In genomic region chr1:241590734-241591133, GRCh38 we compare ENCODE assay signal across 25 cellular contexts. TPM values are rescaled to one million over a fixed set of nuclear protein-coding genes. Genes with fewer than 3 reads are reported as not detected.
DNase-seq lines count a peak whose midpoint lies in the region; ATAC-seq and TF ChIP-seq lines count a peak whose summit lies in the region.
"Had no signal": no experiment of that assay in that cellular context is flagged by ENCODE, and none has a peak within 500 bp of the region (broad histone marks: within the 10 kb centered on the region; RNA-seq: fewer than 3 reads in every experiment).

No MANE protein-coding gene starts in this region.

- H3K4me1 Mint-ChIP-seq in stimulated activated naive CD8-positive, alpha-beta T cell treated with anti-CD3 and anti-CD28 coated beads, Interleukin-15, Interleukin-2, amounts not matched to agents 100 ng/mL and 50 ng/mL, for 24 hours (ENCODE audit: low read depth): peaks cover 31% of the 10 kb centered on the region
- H3K4me1 Mint-ChIP-seq in activated naive CD8-positive, alpha-beta T cell treated with anti-CD3 and anti-CD28 coated beads, Interleukin-2, amount 50 U/mL, for 24 hours: peaks cover 25% of the 10 kb centered on the region
- H3K4me1 Mint-ChIP-seq in memory B cell: peaks cover 8% of the 10 kb centered on the region

- ATAC-seq in stimulated activated naive CD8-positive, alpha-beta T cell treated with anti-CD3 and anti-CD28 coated beads, Interleukin-15, Interleukin-2, amounts not matched to agents 100 U/mL and 50 U/mL, for 24 hours: no peak
- no peak for ATAC-seq in activated naive CD8-positive, alpha-beta T cell treated with anti-CD3 and anti-CD28 coated beads, Interleukin-2, amount 50 U/mL, for 24 hours
- ATAC-seq in memory B cell (ENCODE audit: low read depth): no peak
- ATAC-seq: activated CD8-positive, alpha-beta T cell treated with anti-CD3 and anti-CD28 coated beads for 36 hours had no signal

- TF ChIP-seq CTCF in tibial nerve (IDR thresholded peaks at IDR 0.05): no peak

- DNase-seq in stimulated activated naive CD8-positive, alpha-beta T cell treated with anti-CD3 and anti-CD28 coated beads, Interleukin-15, Interleukin-2, amounts not matched to agents 100 U/mL and 50 U/mL, for 24 hours: no peak
- no peak for DNase-seq in activated naive CD8-positive, alpha-beta T cell treated with anti-CD3 and anti-CD28 coated beads, Interleukin-2, amount 50 U/mL, for 24 hours
- DNase-seq in memory B cell (ENCODE audit: low spot score in 2 of 2) (no peak), tibial nerve (ENCODE audit: low spot score in 2 of 2) (no peak), kidney glomerular epithelial cell (lab: John Stamatoyannopoulos, UW) (no peak), GM23248 (no peak), NCI-H510A treated with DMSO at 0.1 percent for 48 hours (lab: John Stamatoyannopoulos, UW) (no peak)
- DNase-seq: activated CD4-positive, CD25-positive, alpha-beta regulatory T cell; activated CD8-positive, alpha-beta T cell treated with anti-CD3 and anti-CD28 coated beads for 36 hours; activated naive CD4-positive, alpha-beta T cell treated with anti-CD3 and anti-CD28 coated beads, Interleukin-2, amount 50 U/mL, for 16 hours; aorta; central memory CD4-positive, alpha-beta T cell; erythroblast; GF-D8; hippocampal formation; KG1; NCI-H1694 treated with DMSO at 0.1 percent for 48 hours; NCI-H82; occipital lobe; Right ventricle myocardium superior; stimulated activated CD4-positive, alpha-beta T cell treated with anti-CD3 and anti-CD28 coated beads, Interleukin-4, amount 100 ng/mL, for 24 hours; stomach; T-helper 9 cell; transverse colon had no signal

- H3K9me3 ChIP-seq in tibial nerve (no peaks in the 10 kb centered on the region), GM23248 (ENCODE audit: low read depth) (no peaks in the 10 kb centered on the region)
- H3K9me3 ChIP-seq: stomach, transverse colon had no signal

- H3K4me3 Mint-ChIP-seq in stimulated activated naive CD8-positive, alpha-beta T cell treated with anti-CD3 and anti-CD28 coated beads, Interleukin-15, Interleukin-2, amounts not matched to agents 100 ng/mL and 50 ng/mL, for 24 hours: no peak overlapping the region
- no peak overlapping the region for H3K4me3 Mint-ChIP-seq in activated naive CD8-positive, alpha-beta T cell treated with anti-CD3 and anti-CD28 coated beads, Interleukin-2, amount 50 U/mL, for 24 hours
- no peak overlapping the region for H3K4me3 Mint-ChIP-seq in memory B cell
- H3K4me3 Mint-ChIP-seq: activated CD8-positive, alpha-beta T cell treated with anti-CD3 and anti-CD28 coated beads for 36 hours had no signal

- TF ChIP-seq POLR2A in tibial nerve (IDR thresholded peaks at IDR 0.05): no peak

- peaks cover 28% of the 10 kb centered on the region for H3K36me3 Mint-ChIP-seq in stimulated activated naive CD8-positive, alpha-beta T cell treated with anti-CD3 and anti-CD28 coated beads, Interleukin-15, Interleukin-2, amounts not matched to agents 100 ng/mL and 50 ng/mL, for 24 hours (ENCODE audit: low read depth)
- H3K36me3 Mint-ChIP-seq in activated naive CD8-positive, alpha-beta T cell treated with anti-CD3 and anti-CD28 coated beads, Interleukin-2, amount 50 U/mL, for 24 hours (ENCODE audit: low read depth): peaks cover 8% of the 10 kb centered on the region
- peaks cover 48% of the 10 kb centered on the region for H3K36me3 Mint-ChIP-seq in memory B cell

- H3K4me1 ChIP-seq in tibial nerve (no peaks in the 10 kb centered on the region), GM23248 (ENCODE audit: insufficient read depth) (peaks cover 23% of the 10 kb centered on the region)
- H3K4me1 ChIP-seq: stomach had no signal

- in situ Hi-C loops in GM23248 (cut with MboI): no loop called here

- TF ChIP-seq EP300 in tibial nerve (IDR thresholded peaks at IDR 0.05): no peak

- no peaks in the 10 kb centered on the region for H3K79me2 ChIP-seq in GM23248 (ENCODE audit: insufficient read depth)

- H3K4me3 ChIP-seq in tibial nerve: no peak overlapping the region
- no peak overlapping the region for H3K4me3 ChIP-seq in GM23248
- H3K4me3 ChIP-seq: stomach, transverse colon had no signal

- peak overlapping the region; percentile 15 for H3K27ac Mint-ChIP-seq in stimulated activated naive CD8-positive, alpha-beta T cell treated with anti-CD3 and anti-CD28 coated beads, Interleukin-15, Interleukin-2, amounts not matched to agents 100 ng/mL and 50 ng/mL, for 24 hours
- H3K27ac Mint-ChIP-seq in activated naive CD8-positive, alpha-beta T cell treated with anti-CD3 and anti-CD28 coated beads, Interleukin-2, amount 50 U/mL, for 24 hours: peak overlapping the region; percentile 4
- H3K27ac Mint-ChIP-seq in memory B cell: peak overlapping the region; percentile 84
- H3K27ac Mint-ChIP-seq: activated CD8-positive, alpha-beta T cell treated with anti-CD3 and anti-CD28 coated beads for 36 hours had no signal

- H3F3A ChIP-seq in GM23248 (ENCODE audit: insufficient read depth): peaks cover 22% of the 10 kb centered on the region

- no peak overlapping the region for H3K4me2 ChIP-seq in GM23248 (ENCODE audit: unreplicated experiment)

- no peak overlapping the region for H3K9ac ChIP-seq in GM23248

- H3K27me3 ChIP-seq in tibial nerve (no peaks in the 10 kb centered on the region), GM23248 (replicated peaks; ENCODE audit: insufficient read depth) (no peaks in the 10 kb centered on the region)
- H3K27me3 ChIP-seq: stomach, transverse colon had no signal

- H3K36me3 ChIP-seq in tibial nerve: peaks cover 0 to 28% (median 0%) of the 10 kb centered on the region in 3 donors
- H3K36me3 ChIP-seq in GM23248 (ENCODE audit: low read depth): no peaks in the 10 kb centered on the region

- H3K27ac ChIP-seq in tibial nerve (no peak overlapping the region), GM23248 (no peak overlapping the region)
- H3K27ac ChIP-seq: stomach, transverse colon had no signal

- H4K20me1 ChIP-seq in GM23248 (ENCODE audit: insufficient read depth): no peaks in the 10 kb centered on the region

- H3K9me2 ChIP-seq in GM23248 (ENCODE audit: insufficient read depth): no peaks in the 10 kb centered on the region

- H3K9me3 Mint-ChIP-seq in stimulated activated naive CD8-positive, alpha-beta T cell treated with anti-CD3 and anti-CD28 coated beads, Interleukin-15, Interleukin-2, amounts not matched to agents 100 ng/mL and 50 ng/mL, for 24 hours: no peaks in the 10 kb centered on the region
- no peaks in the 10 kb centered on the region for H3K9me3 Mint-ChIP-seq in activated naive CD8-positive, alpha-beta T cell treated with anti-CD3 and anti-CD28 coated beads, Interleukin-2, amount 50 U/mL, for 24 hours
- H3K9me3 Mint-ChIP-seq in memory B cell: no peaks in the 10 kb centered on the region
- H3K9me3 Mint-ChIP-seq: activated CD8-positive, alpha-beta T cell treated with anti-CD3 and anti-CD28 coated beads for 36 hours had no signal

- 65 to 68% methylated on average over 3 of the region's 3 CpGs for WGBS in tibial nerve, 2 donors
- WGBS in GM23248 (ENCODE audit: low coverage in 1 of 2, low lambda C conversion rate in 2 of 2, missing lambda C conversion rate in 2 of 2), 2 experiments: 69 to 75% methylated on average over 3 of the region's 3 CpGs

- no peaks in the 10 kb centered on the region for H3K27me3 Mint-ChIP-seq in stimulated activated naive CD8-positive, alpha-beta T cell treated with anti-CD3 and anti-CD28 coated beads, Interleukin-15, Interleukin-2, amounts not matched to agents 100 ng/mL and 50 ng/mL, for 24 hours
- no peaks in the 10 kb centered on the region for H3K27me3 Mint-ChIP-seq in activated naive CD8-positive, alpha-beta T cell treated with anti-CD3 and anti-CD28 coated beads, Interleukin-2, amount 50 U/mL, for 24 hours
- no peaks in the 10 kb centered on the region for H3K27me3 Mint-ChIP-seq in memory B cell
- H3K27me3 Mint-ChIP-seq: activated CD8-positive, alpha-beta T cell treated with anti-CD3 and anti-CD28 coated beads for 36 hours had no signal

- no peak overlapping the region for H2AFZ ChIP-seq in GM23248

RNA-seq across cellular contexts. Expression of gene CHML, which starts 49.4 kb away (rescaled TPM):
- total RNA-seq in tibial nerve: 1 to 10 TPM; 5.7 to 9.6 (median 6.8) TPM
- total RNA-seq in GM23248 (2014; rRNA removed; shearing (Covaris generic)): 7.2 and 8.9 TPM in 2 replicates
- polyA plus RNA-seq in GM23248 (2016; fragmentation: Nextera tagmentation; extraction: Ambion mirVana): 3.2 and 3.4 TPM in 2 replicates

RNA-seq across cellular contexts. Expression of gene OPN3, which starts 49.4 kb away (rescaled TPM):
- total RNA-seq in tibial nerve: 10 to 100 TPM; 17.8 to 31.7 (median 19.7) TPM
- 10.2 and 15.2 TPM in 2 replicates for total RNA-seq in GM23248 (2014; rRNA removed; shearing (Covaris generic))
- polyA plus RNA-seq in GM23248 (2016; fragmentation: Nextera tagmentation; extraction: Ambion mirVana): 12.3 and 14.0 TPM in 2 replicates

RNA-seq across cellular contexts. Expression of gene KMO, which starts 58.6 kb away (rescaled TPM):
- 1 to 10 TPM in 2 of 4 donors, under 1 TPM in 2; 0.20 to 4.4 (median 1.8) TPM for total RNA-seq in tibial nerve
- total RNA-seq in GM23248 (2014; rRNA removed; shearing (Covaris generic)): not detected in 2 replicates
- polyA plus RNA-seq in GM23248 (2016; fragmentation: Nextera tagmentation; extraction: Ambion mirVana): not detected in 2 replicates

Comparison
In these comparisons a context has a peak if more than half of its experiments do, and no peak if none do; other contexts are left out.
1. H3K27ac Mint-ChIP-seq: peak in every context shown above with its lines; median percentile 84 in memory B cell; 15 in stimulated activated naive CD8-positive, alpha-beta T cell treated with anti-CD3 and anti-CD28 coated beads, Interleukin-15, Interleukin-2, amounts not matched to agents 100 ng/mL and 50 ng/mL, for 24 hours; 4 in activated naive CD8-positive, alpha-beta T cell treated with anti-CD3 and anti-CD28 coated beads, Interleukin-2, amount 50 U/mL, for 24 hours.